ENCODE assay signal across 30 cellular contexts in the genomic region with DNA sequence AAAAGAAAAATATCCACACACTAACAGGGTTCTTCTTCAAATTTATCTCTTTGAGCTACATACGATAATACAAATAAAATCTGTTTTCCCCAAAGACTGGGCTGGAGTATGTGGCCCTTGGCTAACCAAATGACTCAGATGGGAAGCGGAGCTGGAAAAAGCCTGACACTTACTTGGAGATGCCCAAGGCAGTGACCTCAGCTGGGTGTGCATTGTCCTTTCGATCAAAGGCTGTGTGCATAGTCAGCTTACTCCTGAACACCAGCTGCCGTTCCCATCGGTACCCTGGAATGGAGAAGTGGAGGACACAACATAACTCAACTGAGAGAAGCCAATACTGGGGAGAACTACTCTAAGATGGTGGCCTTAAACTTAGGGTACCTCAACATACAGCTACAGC.
"Had no signal": no experiment of that assay in that cellular context is flagged by ENCODE, and none has a peak within 500 bp of the region (broad histone marks: within the 10 kb centered on the region; RNA-seq: fewer than 3 reads in every experiment).

No MANE protein-coding gene starts in this region.

- H2AFZ ChIP-seq: neural progenitor cell, parathyroid adenoma had no signal

- H3K9me3 ChIP-seq: left ventricle myocardium inferior, mucosa of descending colon, right lobe of liver, transverse colon, upper lobe of right lung, uterus had no signal

- H3K27ac ChIP-seq: left ventricle myocardium inferior, neural progenitor cell, parathyroid adenoma, right lobe of liver, transverse colon, upper lobe of right lung, uterus had no signal

- H3K27ac Mint-ChIP-seq: immature natural killer cell; memory B cell; mesothelial cell of epicardium; naive thymus-derived CD4-positive, alpha-beta T cell; nephron; neural progenitor cell; progenitor cell of endocrine pancreas had no signal

- FAIRE-seq: colon had no signal

- H3K27me3 Mint-ChIP-seq: memory B cell; naive thymus-derived CD4-positive, alpha-beta T cell; progenitor cell of endocrine pancreas had no signal

- H3K79me2 ChIP-seq: parathyroid adenoma had no signal

- H3K4me3 ChIP-seq: dorsolateral prefrontal cortex, left ventricle myocardium inferior, lung, mucosa of descending colon, neural progenitor cell, right lobe of liver, smooth muscle cell, transverse colon, upper lobe of right lung, uterus had no signal

- H3K36me3 Mint-ChIP-seq: immature natural killer cell; memory B cell; naive thymus-derived CD4-positive, alpha-beta T cell had no signal

- H3K4me1 Mint-ChIP-seq: memory B cell had no signal

- H3K9me3 Mint-ChIP-seq: memory B cell; mesothelial cell of epicardium; naive thymus-derived CD4-positive, alpha-beta T cell; nephron; neural progenitor cell had no signal

- H3K4me2 ChIP-seq: neural progenitor cell, smooth muscle cell had no signal

- H3K9ac ChIP-seq: neural progenitor cell, parathyroid adenoma had no signal

- H3K36me3 ChIP-seq: uterus had no signal

- H3K4me3 Mint-ChIP-seq: immature natural killer cell; memory B cell; mesothelial cell of epicardium; naive thymus-derived CD4-positive, alpha-beta T cell; nephron; neural progenitor cell had no signal

- H3K4me1 ChIP-seq: uterus had no signal

- DNase-seq: cerebellar nuclear complex; dorsolateral prefrontal cortex; effector CD4-positive, alpha-beta T cell; foreskin melanocyte; hypothalamus; immature natural killer cell; islet precursor cell; kidney glomerular epithelial cell; left colon; left ventricle myocardium inferior; mucosa of descending colon; naive thymus-derived CD4-positive, alpha-beta T cell; right lobe of liver; stimulated activated CD4-positive, alpha-beta T cell treated with anti-CD3 and anti-CD28 coated beads, Interleukin-12 subunit alpha, Interleukin-12 subunit beta, amount 100 ng/mL, for 4 hours; stimulated activated CD4-positive, alpha-beta T cell treated with anti-CD3 and anti-CD28 coated beads, Interleukin-1b, Interleukin-23, amount 100 ng/mL, for 48 hours; stimulated activated CD4-positive, alpha-beta T cell treated with anti-CD3 and anti-CD28 coated beads, Interleukin-4, amount 100 ng/mL, for 1 hour; stimulated activated CD8-positive, alpha-beta memory T cell treated with anti-CD3 and anti-CD28 coated beads, Interleukin-4, amount 100 ng/mL, for 48 hours; stimulated activated naive CD8-positive, alpha-beta T cell treated with anti-CD3 and anti-CD28 coated beads, Interleukin-15, Interleukin-2, amounts not matched to agents 100 U/mL and 50 U/mL, for 24 hours; transverse colon; upper lobe of right lung; uterus had no signal

- ATAC-seq: left colon; mucosa of descending colon; naive thymus-derived CD4-positive, alpha-beta T cell; stimulated activated naive CD8-positive, alpha-beta T cell treated with anti-CD3 and anti-CD28 coated beads, Interleukin-15, Interleukin-2, amounts not matched to agents 100 U/mL and 50 U/mL, for 24 hours; upper lobe of right lung had no signal

- H3K27me3 ChIP-seq: dorsolateral prefrontal cortex, neural progenitor cell, right lobe of liver, transverse colon, upper lobe of right lung, uterus had no signal
